In genomic region chr7:110759069-110759468, GRCh38 we compare ENCODE assay signal across 20 cellular contexts.
"Had no signal": no experiment of that assay in that cellular context is flagged by ENCODE, and none has a peak within 500 bp of the region (broad histone marks: within the 10 kb centered on the region; RNA-seq: fewer than 3 reads in every experiment).

No MANE protein-coding gene starts in this region.

- H3K4me1 ChIP-seq: gastroesophageal sphincter, pancreas, sigmoid colon, spleen, upper lobe of right lung had no signal

- H3K27me3 ChIP-seq: gastroesophageal sphincter, heart left ventricle, pancreas, sigmoid colon, spleen, upper lobe of right lung had no signal

- H3K9me3 ChIP-seq: gastroesophageal sphincter, heart left ventricle, pancreas, sigmoid colon, spleen, thoracic aorta, upper lobe of right lung had no signal

- DNase-seq: activated CD4-positive, alpha-beta T cell treated with anti-CD3 and anti-CD28 coated beads for 1 hour; activated effector memory CD4-positive, alpha-beta T cell treated with anti-CD3 and anti-CD28 coated beads, Interleukin-2, amount 50 U/mL, for 16 hours; activated naive CD4-positive, alpha-beta T cell treated with anti-CD3 and anti-CD28 coated beads, Interleukin-2, amount 50 U/mL, for 16 hours; activated T-cell treated with anti-CD3 and anti-CD28 coated beads, Interleukin-2, amount 50 U/mL, for 72 hours; aorta; heart left ventricle; left ventricle myocardium superior; mesenchymal stem cell; naive thymus-derived CD8-positive, alpha-beta T cell; pancreas; sigmoid colon; spleen; stimulated activated CD4-positive, alpha-beta T cell treated with anti-CD3 and anti-CD28 coated beads, Interleukin-4, amount 100 ng/mL, for 4 hours; upper lobe of right lung; WERI-Rb-1 had no signal

- H3K4me3 ChIP-seq: coronary artery, gastroesophageal sphincter, heart left ventricle, pancreas, sigmoid colon, spleen, thoracic aorta, upper lobe of right lung had no signal

- ATAC-seq: activated T-cell treated with anti-CD3 and anti-CD28 coated beads, Interleukin-2, amount 50 U/mL, for 72 hours; esophagus mucosa; gastroesophageal sphincter; heart left ventricle; left ventricle myocardium superior; naive thymus-derived CD8-positive, alpha-beta T cell; pancreas; stimulated activated memory B cell treated with anti-CD40 and anti-IgM and Interleukin-4, amounts not matched to agents 10 μg/mL and 1 μg/mL and 100 μg/mL, for 72 hours; upper lobe of right lung had no signal

- H3K27ac ChIP-seq: coronary artery, gastroesophageal sphincter, heart left ventricle, pancreas, sigmoid colon, spleen, thoracic aorta, upper lobe of right lung, WERI-Rb-1 had no signal

- H3K36me3 ChIP-seq: gastroesophageal sphincter, heart left ventricle, pancreas, sigmoid colon, spleen, thoracic aorta, upper lobe of right lung, WERI-Rb-1 had no signal
